Comparison of ENCODE assay signal across 20 cellular contexts in the genomic region with DNA sequence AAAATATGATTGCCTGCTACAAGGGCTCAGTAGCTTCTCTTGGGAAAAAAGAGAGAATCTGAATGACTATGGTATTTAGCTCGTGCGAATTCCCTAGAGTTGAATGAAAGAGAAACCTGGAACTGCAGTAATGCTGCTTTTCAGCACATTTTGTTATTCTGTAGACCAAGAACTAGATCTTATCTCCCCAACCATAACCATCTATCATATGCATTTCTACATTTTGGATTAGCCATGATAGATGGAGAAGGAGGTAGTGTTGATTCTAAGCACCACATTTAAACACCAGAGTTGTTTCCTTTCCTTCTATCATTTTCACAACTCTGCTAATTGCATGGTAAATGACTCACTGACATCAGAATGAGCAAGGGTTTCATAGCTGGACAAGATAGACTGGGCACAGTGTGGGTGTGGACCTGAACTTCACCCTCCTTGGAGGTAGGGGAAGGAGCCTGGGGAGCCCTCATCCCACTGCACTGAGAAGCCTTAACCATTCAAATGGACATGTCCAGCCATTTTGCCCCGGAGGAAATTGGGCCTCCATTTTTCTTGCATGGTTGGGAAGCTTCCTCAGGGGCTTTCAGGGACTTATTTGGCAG. TPM values are rescaled to one million over a fixed set of nuclear protein-coding genes. Genes with fewer than 3 reads are reported as not detected.
"Had no signal": no experiment of that assay in that cellular context is flagged by ENCODE, and none has a peak within 500 bp of the region (broad histone marks: within the 10 kb centered on the region; RNA-seq: fewer than 3 reads in every experiment).

No MANE protein-coding gene starts in this region.

- FAIRE-seq: endothelial cell of umbilical vein had no signal

- H3K4me1 ChIP-seq: left ventricle myocardium inferior, uterus had no signal

- H3K9me3 ChIP-seq: gastroesophageal sphincter, left ventricle myocardium inferior, psoas muscle, stomach, thoracic aorta, uterus had no signal

- H3K27ac ChIP-seq: coronary artery, gastroesophageal sphincter, left ventricle myocardium inferior, psoas muscle, stomach, thoracic aorta, uterus had no signal

- ATAC-seq: gastroesophageal sphincter; naive thymus-derived CD4-positive, alpha-beta T cell; psoas muscle; sciatic nerve had no signal

- H3K27me3 ChIP-seq: gastroesophageal sphincter, stomach, uterus had no signal

- DNase-seq: effector CD4-positive, alpha-beta T cell; endodermal cell; glutamatergic neuron; islet precursor cell; left ventricle myocardium inferior; mesendoderm; naive thymus-derived CD4-positive, alpha-beta T cell; nephron progenitor cell; psoas muscle; stimulated activated CD4-positive, alpha-beta T cell treated with anti-CD3 and anti-CD28 coated beads, Interleukin-12 subunit alpha, Interleukin-12 subunit beta, amount 100 ng/mL, for 4 hours; stimulated activated naive CD4-positive, alpha-beta T cell; stomach; substantia nigra; uterus had no signal

- H3K36me3 ChIP-seq: gastroesophageal sphincter, left ventricle myocardium inferior, stomach, thoracic aorta, uterus had no signal

- H3K4me3 ChIP-seq: coronary artery, gastroesophageal sphincter, left ventricle myocardium inferior, lung, psoas muscle, stomach, thoracic aorta, uterus had no signal

RNA-seq across cellular contexts. Expression of gene BMPER, which starts 55.3 kb away (rescaled TPM):
- polyA plus RNA-seq: naive thymus-derived CD4-positive, alpha-beta T cell had no signal
